ENCODE assay signal across 12 cellular contexts in the genomic region with DNA sequence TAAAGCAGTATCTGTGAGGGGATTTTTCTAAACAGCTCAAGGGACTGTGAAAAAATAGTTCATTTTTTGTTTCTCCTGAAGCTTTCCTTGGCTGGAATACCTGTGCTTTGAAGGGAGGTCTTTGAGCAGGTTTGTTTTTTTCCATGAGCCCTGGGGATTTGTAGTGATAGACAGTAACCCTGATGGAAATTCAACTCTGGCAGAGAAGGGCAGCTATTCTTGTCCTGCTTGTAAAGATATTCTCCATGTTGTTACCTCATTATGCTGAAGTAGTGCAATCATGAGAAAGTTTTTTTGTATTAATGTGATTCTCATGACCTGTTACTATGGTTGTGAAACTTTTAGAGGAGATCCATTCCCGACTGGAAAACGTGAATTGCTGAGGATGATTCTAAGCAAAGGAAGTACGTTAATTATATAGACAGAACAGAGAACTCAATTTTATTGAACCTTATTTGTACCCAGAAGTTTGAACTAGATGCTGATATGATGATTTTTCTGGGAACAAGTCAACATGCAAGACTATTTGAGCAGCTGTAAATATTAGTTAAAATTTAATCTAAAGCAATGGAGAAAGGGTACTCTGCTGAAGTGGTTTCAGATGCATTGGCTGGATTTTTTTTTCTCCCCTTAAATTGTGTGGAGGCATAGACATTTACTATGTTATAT. TPM values are rescaled to one million over a fixed set of nuclear protein-coding genes. Genes with fewer than 3 reads are reported as not detected.
A peak's percentile ranks its signal among the peaks of the same experiment; 100 is the strongest.
DNase-seq lines count a peak whose midpoint lies in the region; ATAC-seq and TF ChIP-seq lines count a peak whose summit lies in the region.
"Had no signal": no experiment of that assay in that cellular context is flagged by ENCODE, and none has a peak within 500 bp of the region (broad histone marks: within the 10 kb centered on the region; RNA-seq: fewer than 3 reads in every experiment).

No MANE protein-coding gene starts in this region.

- peaks cover 33% of the 10 kb centered on the region for H3K36me3 Mint-ChIP-seq in endodermal cell (ENCODE audit: low read depth)

- H3K4me3 ChIP-seq in IMR-90 (ENCODE audit: insufficient read depth, low read depth, low read length) (no peak overlapping the region), endodermal cell (ENCODE audit: low read length) (no peak overlapping the region), lower lobe of right lung (no peak overlapping the region), subcutaneous abdominal adipose tissue (ENCODE audit: low read depth in 1 of 5, low read length in 5 of 5) (no peak overlapping the region)

- H3K4me3 Mint-ChIP-seq in endodermal cell = no peak overlapping the region
- H3K4me3 Mint-ChIP-seq: activated T-cell treated with anti-CD3 and anti-CD28 coated beads, Interleukin-2, amount 50 U/mL, for 4 hours; naive thymus-derived CD4-positive, alpha-beta T cell had no signal

- H2BK20ac ChIP-seq in IMR-90 (ENCODE audit: low read depth, low read length) = no peak overlapping the region

- H4K20me1 ChIP-seq in IMR-90 (ENCODE audit: insufficient read depth, low read length) = peaks cover 3% of the 10 kb centered on the region; the same call in 1 of the 2 replicates

- intact Hi-C loops in IMR-90 (cut with micrococcal nuclease) (no loop called here), lower lobe of right lung (cut with DNase I) (no loop called here)

- H3K4me2 ChIP-seq in IMR-90 (ENCODE audit: low read depth, low read length) = no peak overlapping the region; the same call in 1 of the 2 replicates

- H3K56ac ChIP-seq in IMR-90 (ENCODE audit: extremely low read depth, insufficient read depth, low read length) = no peak overlapping the region

- no peak for ATAC-seq in IMR-90 (ENCODE audit: low read depth)
- peak in 1 of 2 donors; percentile 37 for ATAC-seq in lower lobe of right lung
- ATAC-seq in GM19035 (IDR thresholded peaks at IDR 0.05; ENCODE audit: unreplicated experiment) = no peak
- ATAC-seq: activated T-cell treated with anti-CD3 and anti-CD28 coated beads, Interleukin-2, amount 50 U/mL, for 4 hours; HCT116; naive thymus-derived CD4-positive, alpha-beta T cell had no signal

- no peak overlapping the region for H3K23ac ChIP-seq in IMR-90 (ENCODE audit: low read depth, low read length)

- peaks cover 47 to 68% of the 10 kb centered on the region in 2 experiments for H3K79me1 ChIP-seq in IMR-90 (ENCODE audit: low read depth in 1 of 2, low read length in 2 of 2)

- no peak overlapping the region for H2BK5ac ChIP-seq in IMR-90 (ENCODE audit: low read depth, low read length, poor library complexity, severe bottlenecking)

- no peak for DNase-seq in IMR-90
- DNase-seq in endodermal cell = peak; percentile 7
- DNase-seq in lower lobe of right lung = no peak
- DNase-seq in KBM-7 = no peak
- no peak for DNase-seq in AG20443 (ENCODE audit: low spot score)
- DNase-seq in activated CD4-positive, alpha-beta T cell treated with anti-CD3 and anti-CD28 coated beads for 4 hours = no peak
- DNase-seq: activated T-cell treated with anti-CD3 and anti-CD28 coated beads, Interleukin-2, amount 50 U/mL, for 4 hours; naive thymus-derived CD4-positive, alpha-beta T cell; NCI-H146 had no signal

- peaks cover 12% of the 10 kb centered on the region for H3K9me1 ChIP-seq in IMR-90 (ENCODE audit: insufficient read depth, low read length)

- no peak overlapping the region for H2BK15ac ChIP-seq in IMR-90 (ENCODE audit: low read depth, low read length)

- no peaks in the 10 kb centered on the region for H3K27me3 ChIP-seq in IMR-90 (ENCODE audit: control insufficient read depth, insufficient read depth, low read length)
- no peaks in the 10 kb centered on the region for H3K27me3 ChIP-seq in endodermal cell (ENCODE audit: control insufficient read depth, insufficient read depth, low read length, poor library complexity, severe bottlenecking)
- H3K27me3 ChIP-seq in lower lobe of right lung (ENCODE audit: low read depth) = no peaks in the 10 kb centered on the region
- H3K27me3 ChIP-seq in subcutaneous abdominal adipose tissue (ENCODE audit: control insufficient read depth in 5 of 5, insufficient read depth in 4 of 5, low read length in 5 of 5) = peaks cover 0 to 2% (median 0%) of the 10 kb centered on the region in 5 donors

- H3K27ac ChIP-seq in IMR-90 (ENCODE audit: insufficient read depth, low read length) (no peak overlapping the region), endodermal cell (ENCODE audit: low read depth, low read length) (no peak overlapping the region), lower lobe of right lung (peak overlapping the region; percentile 44), subcutaneous abdominal adipose tissue (ENCODE audit: low read depth, low read length) (peak overlapping the region; percentile 96)

- H3K4me1 ChIP-seq in IMR-90 (ENCODE audit: control insufficient read depth, insufficient read depth, low read length) (peaks cover 12% of the 10 kb centered on the region), endodermal cell (ENCODE audit: control insufficient read depth, insufficient read depth, low read length) (no peaks in the 10 kb centered on the region), lower lobe of right lung (peaks cover 48% of the 10 kb centered on the region), subcutaneous abdominal adipose tissue (ENCODE audit: control insufficient read depth in 5 of 5, insufficient read depth in 5 of 5, low read length in 5 of 5) (peaks cover 4 to 39% (median 29%) of the 10 kb centered on the region in 5 donors)

- H4K91ac ChIP-seq in IMR-90 (ENCODE audit: insufficient read depth, low read depth, low read length) = no peak overlapping the region

- H2BK120ac ChIP-seq in IMR-90 (ENCODE audit: low read depth, low read length) = no peak overlapping the region

- peak overlapping the region; percentile 2; the same call in 1 of the 2 replicates for H3K4ac ChIP-seq in IMR-90 (ENCODE audit: low read depth, low read length)

- no peak overlapping the region for H4K8ac ChIP-seq in IMR-90 (ENCODE audit: low read depth in 2 of 2, low read length in 2 of 2)

- H3K4me1 Mint-ChIP-seq in endodermal cell = peaks cover 12% of the 10 kb centered on the region

- H3K9ac ChIP-seq in IMR-90 (ENCODE audit: low read depth, low read length) (no peak overlapping the region), endodermal cell (ENCODE audit: extremely low read depth, low read length, poor library complexity, severe bottlenecking) (no peak overlapping the region), subcutaneous abdominal adipose tissue (ENCODE audit: low read length in 5 of 5) (peak overlapping the region in 3 of 5 donors; percentile 35 to 41 (median 35))

- H3K27me3 Mint-ChIP-seq in endodermal cell (ENCODE audit: insufficient read depth) = peaks cover 9% of the 10 kb centered on the region

- CTCF ChIA-PET in IMR-90 (lab: Yijun Ruan, JAX) = interaction anchor here (0.9 kb wide), 1 partner anchor 184 kb away, joined by 3 read pairs; no protein-coding TSS in a partner anchor

- no peak overlapping the region; the same call in 1 of the 2 replicates for H3K14ac ChIP-seq in IMR-90 (replicated peaks; ENCODE audit: low read depth, low read length)

- H3K36me3 ChIP-seq in IMR-90 (ENCODE audit: control insufficient read depth, insufficient read depth, low read length) = peaks cover 5% of the 10 kb centered on the region
- H3K36me3 ChIP-seq in endodermal cell (ENCODE audit: control insufficient read depth, insufficient read depth, low read length) = peaks cover 42% of the 10 kb centered on the region
- peaks cover 13% of the 10 kb centered on the region for H3K36me3 ChIP-seq in lower lobe of right lung
- H3K36me3 ChIP-seq in subcutaneous abdominal adipose tissue (ENCODE audit: control insufficient read depth in 5 of 5, insufficient read depth in 5 of 5, low read length in 5 of 5) = peaks cover 10 to 18% (median 13%) of the 10 kb centered on the region in 5 donors

- BruUV-seq in IMR-90 (replicated peaks; lab: Mats Ljungman, UMichigan) = no TSS peak

- no peak overlapping the region for H4K5ac ChIP-seq in IMR-90 (ENCODE audit: low read depth, low read length)

- dilution Hi-C loops in IMR-90 (cut with HindIII; ENCODE audit: low sequenced_read_pairs, unreplicated experiment) = no loop called here

- no peak overlapping the region for H2AK5ac ChIP-seq in IMR-90 (ENCODE audit: low read depth, low read length)

- POLR2A ChIA-PET in IMR-90 (lab: Charles Lee; ENCODE audit: unreplicated experiment) = no interaction called here

- no peak overlapping the region for H2AK9ac ChIP-seq in IMR-90 (replicated peaks; ENCODE audit: low read depth, low read length, poor library complexity)

- TF ChIP-seq CTCF in IMR-90 (conservative IDR thresholded peaks at IDR 0.05; ENCODE audit: low read depth, low read length) (no peak), endodermal cell (conservative IDR thresholded peaks at IDR 0.05) (no peak), lower lobe of right lung (IDR thresholded peaks at IDR 0.05) (no peak)

- in situ Hi-C loops in IMR-90 (cut with MboI; ENCODE audit: low sequenced_read_pairs) = no loop called here
- in situ Hi-C loops in KBM-7 (cut with MboI; ENCODE audit: low pct_unique_long_range_greater_than_20kb, low sequenced_read_pairs) = no loop called here

- H3K27ac Mint-ChIP-seq in endodermal cell = no peak overlapping the region

- no peak for TF ChIP-seq POLR2A in IMR-90 (IDR thresholded peaks at IDR 0.05; ENCODE audit: low read depth, low read length)

- no peaks in the 10 kb centered on the region for H3K9me3 ChIP-seq in IMR-90 (ENCODE audit: control insufficient read depth, insufficient read depth, low read length)
- peaks cover 19% of the 10 kb centered on the region for H3K9me3 ChIP-seq in endodermal cell (ENCODE audit: control insufficient read depth, low read length)
- H3K9me3 ChIP-seq in lower lobe of right lung = no peaks in the 10 kb centered on the region
- no peaks in the 10 kb centered on the region for H3K9me3 ChIP-seq in subcutaneous abdominal adipose tissue (ENCODE audit: control insufficient read depth in 5 of 5, low read length in 5 of 5)

- H3K9me3 Mint-ChIP-seq in endodermal cell = peaks cover 13% of the 10 kb centered on the region
- H3K9me3 Mint-ChIP-seq: activated T-cell treated with anti-CD3 and anti-CD28 coated beads, Interleukin-2, amount 50 U/mL, for 4 hours had no signal

- H2AFZ ChIP-seq in IMR-90 (replicated peaks; ENCODE audit: low read length, poor library complexity) = no peak overlapping the region

- no peak overlapping the region for H3K18ac ChIP-seq in IMR-90 (ENCODE audit: low read depth, low read length)

- no CpG with 5 or more reads among the region's 3 CpGs for WGBS in IMR-90 (ENCODE audit: extremely low coverage in 2 of 2, insufficient read length in 1 of 2), 2 experiments
- 94 to 99% methylated on average over 3 of the region's 3 CpGs for WGBS in endodermal cell (ENCODE audit: insufficient coverage in 1 of 2, insufficient read length in 1 of 2), 2 experiments

- TF ChIP-seq RAD21 in IMR-90 (IDR thresholded peaks at IDR 0.05; ENCODE audit: low read length) = no peak

TF ChIP-seq in IMR-90, 13 proteins besides CTCF, POLR2A, EP300 and RAD21:
- TF ChIP-seq RCOR1 (IDR thresholded peaks at IDR 0.05; ENCODE audit: insufficient replicate concordance, low read length) = no peak

RNA-seq across cellular contexts. Expression of a gene that starts 12.5 kb away (rescaled TPM):
- total RNA-seq in IMR-90 (2012; rRNA removed) (83.5 and 91.4 TPM in 2 replicates), endodermal cell (10 to 100 TPM; 67.7 to 79.7 TPM), lower lobe of right lung (275 TPM)
- polyA plus RNA-seq in IMR-90 (2012; rRNA removed) = 17.3 and 18.7 TPM in 2 replicates
- polyA plus RNA-seq in IMR-90 (2012; cell fraction: cytosol; rRNA removed) = 6.6 and 11.2 TPM in 2 replicates
- 11.9 and 27.9 TPM in 2 replicates for polyA plus RNA-seq in IMR-90 (2012; cell fraction: nucleus; rRNA removed; ENCODE audit: low replicate concordance)
- 40.1 TPM for polyA plus RNA-seq in endodermal cell (2013, experiment 1 of 2)
- polyA plus RNA-seq in endodermal cell (2013, experiment 2 of 2) = 44.5 TPM

Comparison
In these comparisons a context has a peak if more than half of its experiments do, and no peak if none do; other contexts are left out.
1. H3K27ac ChIP-seq: peak in lower lobe of right lung (single experiment) and subcutaneous abdominal adipose tissue (single experiment); none in IMR-90 (single experiment) and endodermal cell (single experiment).
2. H3K9ac ChIP-seq: peak in subcutaneous abdominal adipose tissue (3 of 5); none in IMR-90 (single experiment) and endodermal cell (single experiment).